Comparison of ENCODE assay signal across 9 cellular contexts in the genomic region with DNA sequence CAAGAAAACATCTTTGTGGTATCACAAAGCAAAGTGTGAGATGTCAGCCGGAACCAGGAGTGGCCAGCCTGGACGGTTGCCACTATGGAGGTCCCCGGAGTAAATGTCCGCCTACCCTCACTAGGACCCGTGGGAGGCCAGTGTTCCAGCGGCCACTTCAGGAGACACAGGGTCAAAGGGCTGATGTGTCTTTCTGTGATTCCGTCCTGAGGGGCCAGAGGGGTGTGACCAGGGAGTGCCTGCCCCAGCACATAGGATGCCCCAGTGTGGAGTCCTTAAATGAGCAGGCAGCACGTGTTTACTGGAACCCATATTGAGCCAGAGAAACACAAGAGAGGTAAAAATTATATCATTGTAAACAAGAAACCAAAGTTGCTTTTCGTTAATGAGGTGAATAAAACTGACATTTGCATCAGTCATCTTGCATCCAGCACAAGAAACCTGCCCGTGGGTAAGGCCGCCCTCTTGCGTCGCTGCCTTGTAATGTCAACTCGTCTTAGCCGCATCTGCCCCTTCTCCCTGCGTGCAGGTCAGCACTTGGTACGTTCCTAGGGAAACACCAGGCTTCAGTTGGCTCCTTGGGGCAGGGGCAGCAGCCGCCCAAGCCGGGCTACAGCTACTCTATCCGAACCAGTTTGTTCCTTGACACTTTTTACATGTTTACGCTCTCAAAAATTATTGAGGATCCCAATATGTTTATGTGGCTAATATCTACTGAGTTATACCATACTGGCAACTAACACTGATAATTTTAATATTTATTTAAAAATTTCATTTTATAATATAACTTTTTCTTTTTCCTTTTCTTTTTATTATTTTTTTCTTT. TPM values are rescaled to one million over a fixed set of nuclear protein-coding genes. Genes with fewer than 3 reads are reported as not detected.
DNase-seq lines count a peak whose midpoint lies in the region; ATAC-seq and TF ChIP-seq lines count a peak whose summit lies in the region.
"Had no signal": no experiment of that assay in that cellular context is flagged by ENCODE, and none has a peak within 500 bp of the region (broad histone marks: within the 10 kb centered on the region; RNA-seq: fewer than 3 reads in every experiment).

No MANE protein-coding gene starts in this region.

- peak; percentile 73 for DNase-seq in CD14-positive monocyte (ENCODE audit: low spot score)
- DNase-seq in NCI-H524 treated with DMSO at 0.1 percent for 48 hours (lab: John Stamatoyannopoulos, UW), result peak; percentile 69
- DNase-seq in activated CD4-positive, alpha-beta T cell treated with anti-CD3 and anti-CD28 coated beads for 48 hours, result peak; percentile 88
- DNase-seq in coronary artery (ENCODE audit: low spot score), result peak; percentile 84
- DNase-seq in lower leg skin (ENCODE audit: low spot score in 2 of 2), result peak; percentile 76 to 97
- peak; percentile 46 to 61 (median 58) for DNase-seq in stimulated activated CD4-positive, alpha-beta T cell treated with anti-CD3 and anti-CD28 coated beads, TNF-alpha, amount 100 ng/mL, for 4 hours (ENCODE audit: low read depth in 3 of 3)

- H3K4me3 ChIP-seq in coronary artery (no peak overlapping the region), lower leg skin (ENCODE audit: low read depth, poor library complexity, severe bottlenecking) (no peak overlapping the region)

- no peak overlapping the region for H3K27ac ChIP-seq in coronary artery

- H3K27ac Mint-ChIP-seq in CD14-positive monocyte, result no peak overlapping the region
- H3K27ac Mint-ChIP-seq: IgD-negative memory B cell had no signal

- no peak overlapping the region for H3K4me3 Mint-ChIP-seq in CD14-positive monocyte
- H3K4me3 Mint-ChIP-seq: IgD-negative memory B cell had no signal

- H3K36me3 Mint-ChIP-seq in CD14-positive monocyte, result no peaks in the 10 kb centered on the region

- H3K27me3 Mint-ChIP-seq in CD14-positive monocyte (ENCODE audit: low read depth in 3 of 3), result peaks cover 6 to 9% (median 8%) of the 10 kb centered on the region in 3 donors

- peak; percentile 86 for ATAC-seq in GM19372 (IDR thresholded peaks at IDR 0.05; ENCODE audit: low read depth, unreplicated experiment)
- ATAC-seq in HG03457 (IDR thresholded peaks at IDR 0.05; ENCODE audit: unreplicated experiment), result peak; percentile 76

- TF ChIP-seq CTCF in CD14-positive monocyte (IDR thresholded peaks at IDR 0.05) (peak; percentile 90), coronary artery (IDR thresholded peaks at IDR 0.05) (peak; percentile 63), lower leg skin (IDR thresholded peaks at IDR 0.05) (peak in 1 of 3 donors; percentile 69)

- intact Hi-C loops in CD14-positive monocyte (cut with micrococcal nuclease) (loop anchor here (1.0 to 5.0 kb wide), 3 partner anchors 81 to 141 kb away; no protein-coding TSS in a partner anchor), lower leg skin (cut with DNase I; ENCODE audit: low total_unique reads) (loop anchor here (5.0 kb wide), 2 partner anchors 86 to 141 kb away; a partner anchor contains a TSS)

- peaks cover 7 to 17% (median 13%) of the 10 kb centered on the region in 7 donors for H3K9me3 Mint-ChIP-seq in CD14-positive monocyte

- WGBS in lower leg skin, 2 donors, result 18 to 19% methylated on average over 21 of the region's 21 CpGs

- H3K4me1 Mint-ChIP-seq in CD14-positive monocyte, result peaks cover 3% of the 10 kb centered on the region

- TF ChIP-seq POLR2A in lower leg skin (IDR thresholded peaks at IDR 0.05), result no peak

RNA-seq across cellular contexts. Expression of a gene that starts 46.7 kb away (rescaled TPM):
- polyA plus RNA-seq in CD14-positive monocyte, result 100 to 1,000 TPM; 421 to 442 TPM
- total RNA-seq in lower leg skin, result 100 to 1,000 TPM; 102 to 139 (median 119) TPM
